2 cellular contexts compared by ENCODE assay signal in genomic region chr1:235100124-235100801, GRCh38.
TF ChIP-seq lines count a peak whose summit lies in the region.

No MANE protein-coding gene starts in this region.

TF ChIP-seq in GM23338, 12 proteins besides CTCF, POLR2A, EP300 and RAD21 (continued from another document):
- TF ChIP-seq REST (IDR thresholded peaks at IDR 0.05; ENCODE audit: unreplicated experiment) (no peak), EZH2phosphoT487 (IDR thresholded peaks at IDR 0.05; ENCODE audit: unreplicated experiment) (no peak), ZNF331 (CRISPR knock-in tag; IDR thresholded peaks at IDR 0.05; ENCODE audit: low read depth) (no peak), CREB1 (CRISPR knock-in tag; IDR thresholded peaks at IDR 0.05; ENCODE audit: low read depth) (no peak), STAT1 (IDR thresholded peaks at IDR 0.05; ENCODE audit: unreplicated experiment) (no peak), JUNB (IDR thresholded peaks at IDR 0.05; ENCODE audit: unreplicated experiment) (no peak), ZNF462 (CRISPR knock-in tag; IDR thresholded peaks at IDR 0.05) (no peak), NANOG (IDR thresholded peaks at IDR 0.05; ENCODE audit: borderline replicate concordance) (no peak), ETS1 (IDR thresholded peaks at IDR 0.05) (no peak)

TF ChIP-seq in WTC11, 78 proteins besides CTCF, POLR2A, EP300 and RAD21 (continued from another document):
- no peak for TF ChIP-seq HMGXB4 (CRISPR knock-in tag; IDR thresholded peaks at IDR 0.05)
- TF ChIP-seq ZNF425 (CRISPR knock-in tag; conservative IDR thresholded peaks at IDR 0.05): no peak
TF ChIP-seq in WTC11: peak in this region for 0.
